In genomic region chr7:22137026-22137425, GRCh38 we compare ENCODE assay signal across 19 cellular contexts.
DNase-seq lines count a peak whose midpoint lies in the region; ATAC-seq and TF ChIP-seq lines count a peak whose summit lies in the region.
"Had no signal": no experiment of that assay in that cellular context is flagged by ENCODE, and none has a peak within 500 bp of the region (broad histone marks: within the 10 kb centered on the region; RNA-seq: fewer than 3 reads in every experiment).

No MANE protein-coding gene starts in this region.

- H3K4me3 Mint-ChIP-seq in activated T-helper 17 cell treated with anti-CD3 and anti-CD28 coated beads, Interleukin-2, amount 50 U/mL, for 72 hours = no peak overlapping the region
- H3K4me3 Mint-ChIP-seq: H9, T-cell had no signal

- no peaks in the 10 kb centered on the region for H3K9me3 Mint-ChIP-seq in activated T-helper 17 cell treated with anti-CD3 and anti-CD28 coated beads, Interleukin-2, amount 50 U/mL, for 72 hours
- H3K9me3 Mint-ChIP-seq: H9, T-cell had no signal

- H3K36me3 ChIP-seq in A673 (ENCODE audit: insufficient read depth, low read length, poor library complexity, severe bottlenecking) = no peaks in the 10 kb centered on the region

- intact Hi-C loops in A673 (cut with micrococcal nuclease; ENCODE audit: unreplicated experiment) (no loop called here), left colon (cut with DNase I, micrococcal nuclease) (no loop called here)

- no peak for ATAC-seq in left colon
- no peak for ATAC-seq in activated T-helper 17 cell treated with anti-CD3 and anti-CD28 coated beads, Interleukin-2, amount 50 U/mL, for 72 hours (replicated peaks)
- ATAC-seq: foreskin keratinocyte, T-cell had no signal

- H3K4me3 ChIP-seq in A673 (ENCODE audit: low read depth, low read length, poor library complexity, severe bottlenecking) = no peak overlapping the region
- H3K4me3 ChIP-seq: ascending aorta, spleen had no signal

- H3K36me3 Mint-ChIP-seq in activated T-helper 17 cell treated with anti-CD3 and anti-CD28 coated beads, Interleukin-2, amount 50 U/mL, for 72 hours (ENCODE audit: low read depth) = no peaks in the 10 kb centered on the region
- H3K36me3 Mint-ChIP-seq: T-cell had no signal

- POLR2A ChIA-PET in A673 (lab: Charles Lee; ENCODE audit: low non-redundant PET) = no interaction called here

- no peak overlapping the region for H3K27ac Mint-ChIP-seq in activated T-helper 17 cell treated with anti-CD3 and anti-CD28 coated beads, Interleukin-2, amount 50 U/mL, for 72 hours
- H3K27ac Mint-ChIP-seq: H9, T-cell had no signal

- H3K4me1 ChIP-seq in A673 (ENCODE audit: insufficient read depth, low read length, poor library complexity, severe bottlenecking) = peaks cover 59% of the 10 kb centered on the region
- H3K4me1 ChIP-seq: ascending aorta, foreskin keratinocyte had no signal

- CTCF ChIA-PET in A673 (lab: Charles Lee) = no interaction called here

- no peaks in the 10 kb centered on the region for H3K27me3 ChIP-seq in A673 (replicated peaks; ENCODE audit: insufficient read depth, low read depth, low read length, poor library complexity)
- H3K27me3 ChIP-seq: ascending aorta, foreskin keratinocyte, spleen had no signal

- peaks cover 20% of the 10 kb centered on the region for H3K27me3 Mint-ChIP-seq in activated T-helper 17 cell treated with anti-CD3 and anti-CD28 coated beads, Interleukin-2, amount 50 U/mL, for 72 hours

- TF ChIP-seq CTCF in A673 (conservative IDR thresholded peaks at IDR 0.05; ENCODE audit: low read depth, low read length) = no peak

- DNase-seq in A673 (ENCODE audit: low spot score) (no peak), HS-27A (ENCODE audit: low read depth) (peak; percentile 17), caudate nucleus (lab: John Stamatoyannopoulos, UW) (no peak), kidney glomerular epithelial cell (lab: John Stamatoyannopoulos, UW) (peak; percentile 25), left colon (no peak), ecto neural progenitor cell (ENCODE audit: low spot score) (no peak)
- no peak for DNase-seq in activated CD8-positive, alpha-beta memory T cell treated with anti-CD3 and anti-CD28 coated beads for 24 hours
- DNase-seq: 8988T; activated gamma-delta T cell; H9; NCI-H2171 treated with DMSO at 0.1 percent for 48 hours; NCI-H82; RPMI8226; spleen; stimulated activated naive CD4-positive, alpha-beta T cell treated with Interleukin-2 at 50 U/mL for 16 hours; T-cell had no signal

- BruUV-seq in A673 (replicated peaks; lab: Mats Ljungman, UMichigan) = no TSS peak

- H3K9me3 ChIP-seq in A673 (ENCODE audit: low read depth, low read length, poor library complexity, severe bottlenecking) = no peaks in the 10 kb centered on the region
- H3K9me3 ChIP-seq: ascending aorta, spleen had no signal

- H3K27ac ChIP-seq in A673 (ENCODE audit: low read depth, low read length, poor library complexity, severe bottlenecking) = peak overlapping the region; percentile 68
- peak overlapping the region; percentile 41 for H3K27ac ChIP-seq in caudate nucleus (ENCODE audit: low read depth, low read length)
- H3K27ac ChIP-seq: ascending aorta, foreskin keratinocyte, spleen had no signal

- no peaks in the 10 kb centered on the region for H3K4me1 Mint-ChIP-seq in activated T-helper 17 cell treated with anti-CD3 and anti-CD28 coated beads, Interleukin-2, amount 50 U/mL, for 72 hours
- H3K4me1 Mint-ChIP-seq: T-cell had no signal

Comparison
In these comparisons a context has a peak if more than half of its experiments do, and no peak if none do; other contexts are left out.
1. DNase-seq: peak in HS-27A (single experiment) and kidney glomerular epithelial cell (single experiment); none in A673 (single experiment), caudate nucleus (0 of 61), activated CD8-positive, alpha-beta memory T cell treated with anti-CD3 and anti-CD28 coated beads for 24 hours (single experiment), left colon (0 of 2) and ecto neural progenitor cell (single experiment).